In the genomic region with DNA sequence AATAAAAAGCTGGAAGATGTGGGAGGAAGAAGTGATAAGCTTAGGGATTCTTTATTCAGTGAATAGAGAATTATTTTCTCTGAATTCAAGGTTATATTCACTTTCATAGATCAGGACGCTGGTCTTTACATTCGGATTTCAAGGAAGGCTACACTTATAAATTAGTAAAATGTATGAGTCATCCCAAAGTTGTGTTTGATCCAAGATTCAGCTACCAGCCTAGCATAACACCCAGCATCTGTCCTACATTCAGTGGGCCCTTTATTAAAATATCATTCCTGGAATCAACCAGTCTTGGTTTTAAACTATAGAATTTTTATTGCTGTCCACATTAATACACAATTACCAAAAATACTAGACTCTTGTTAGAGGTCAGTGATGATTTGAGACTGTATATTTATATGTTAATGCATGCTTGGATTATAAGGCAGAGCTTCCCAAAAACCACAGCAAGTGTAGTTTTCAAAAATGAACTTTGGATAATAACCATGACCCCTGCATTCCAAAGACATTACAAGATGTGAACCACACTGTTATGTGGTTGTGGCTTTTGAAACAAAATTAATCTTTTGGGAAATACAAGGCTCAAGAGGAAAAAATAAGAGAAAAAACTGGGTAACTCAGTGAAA, we compare ENCODE assay signal across 19 cellular contexts.
DNase-seq lines count a peak whose midpoint lies in the region; ATAC-seq, FAIRE-seq and TF ChIP-seq lines count a peak whose summit lies in the region.
"Had no signal": no experiment of that assay in that cellular context is flagged by ENCODE, and none has a peak within 500 bp of the region (broad histone marks: within the 10 kb centered on the region; RNA-seq: fewer than 3 reads in every experiment).

No MANE protein-coding gene starts in this region.

- H3K36me3 Mint-ChIP-seq in MCF 10A (ENCODE audit: insufficient read depth, unreplicated experiment): peaks cover 7% of the 10 kb centered on the region

- TF ChIP-seq POLR2A in breast epithelium (IDR thresholded peaks at IDR 0.05) (no peak), tibial nerve (IDR thresholded peaks at IDR 0.05) (no peak)

- no TSS peak for BruUV-seq in MCF 10A (replicated peaks; lab: Mats Ljungman, UMichigan)

- WGBS in tibial nerve, 2 donors: 20 to 22% methylated on average over 2 of the region's 2 CpGs

- no peaks in the 10 kb centered on the region for H3K27me3 ChIP-seq in breast epithelium
- no peaks in the 10 kb centered on the region for H3K27me3 ChIP-seq in tibial nerve
- H3K27me3 ChIP-seq: esophagus muscularis mucosa, stomach had no signal

- H3K36me3 ChIP-seq in breast epithelium (no peaks in the 10 kb centered on the region), tibial nerve (no peaks in the 10 kb centered on the region)
- H3K36me3 ChIP-seq: esophagus muscularis mucosa, stomach had no signal

- no peak overlapping the region for H3K27ac ChIP-seq in breast epithelium
- H3K27ac ChIP-seq in tibial nerve: peak overlapping the region in 2 of 4 donors; percentile 4 to 70
- H3K27ac ChIP-seq: HL-60 had no signal

- intact Hi-C loops in MCF 10A (cut with micrococcal nuclease) (no loop called here), breast epithelium (cut with DNase I; ENCODE audit: low total_unique reads) (no loop called here)

- peak; percentile 67 for DNase-seq in MCF 10A (ENCODE audit: unreplicated experiment)
- DNase-seq in breast epithelium (ENCODE audit: low spot score in 2 of 2): no peak
- peak; percentile 64 for DNase-seq in amniotic epithelial cell (ENCODE audit: low read depth)
- peak; percentile 89 for DNase-seq in iris pigment epithelial cell (ENCODE audit: low read depth)
- peak; percentile 39 for DNase-seq in urothelium cell line (ENCODE audit: low spot score)
- DNase-seq in activated CD8-positive, alpha-beta memory T cell treated with anti-CD3 and anti-CD28 coated beads, Interleukin-2, amount 50 U/mL, for 4 hours: no peak
- DNase-seq in tibial nerve (ENCODE audit: low spot score in 2 of 2): no peak
- DNase-seq: 8988T; activated B cell treated with CpG ODN at 0.5 μM for 24 hours; activated T-cell treated with anti-CD3 and anti-CD28 coated beads, Interleukin-2, amount 50 U/mL, for 24 hours; NCI-H1092 treated with DMSO at 0.1 percent for 48 hours; NCI-H774; occipital lobe; stomach had no signal

- TF ChIP-seq CTCF in MCF 10A (IDR thresholded peaks at IDR 0.05; ENCODE audit: unreplicated experiment) (no peak), breast epithelium (IDR thresholded peaks at IDR 0.05) (no peak), tibial nerve (IDR thresholded peaks at IDR 0.05) (no peak)

- no peak for FAIRE-seq in urothelium cell line (lab: Jason Lieb, UNC)
- FAIRE-seq: GM18507, keratinocyte had no signal

- no peak for TF ChIP-seq EP300 in tibial nerve (IDR thresholded peaks at IDR 0.05)

- no peaks in the 10 kb centered on the region for H3K27me3 Mint-ChIP-seq in MCF 10A (ENCODE audit: insufficient read depth, unreplicated experiment)

- ATAC-seq in activated CD4-positive, CD25-positive, alpha-beta regulatory T cell treated with anti-CD3 and anti-CD28 coated beads, Interleukin-2, amount 50 U/mL, for 24 hours: no peak

- peaks cover 67% of the 10 kb centered on the region for H3K4me1 Mint-ChIP-seq in MCF 10A (ENCODE audit: insufficient read depth, unreplicated experiment)
- H3K4me1 Mint-ChIP-seq: activated B cell treated with CpG ODN at 0.5 μM for 24 hours had no signal

- H3K4me1 ChIP-seq in breast epithelium: no peaks in the 10 kb centered on the region
- H3K4me1 ChIP-seq in tibial nerve: peaks cover 0 to 46% (median 14%) of the 10 kb centered on the region in 4 donors

- H3K27ac Mint-ChIP-seq in MCF 10A (ENCODE audit: low read depth, unreplicated experiment): peak overlapping the region; percentile 84
- H3K27ac Mint-ChIP-seq: activated B cell treated with CpG ODN at 0.5 μM for 24 hours; activated T-cell treated with anti-CD3 and anti-CD28 coated beads, Interleukin-2, amount 50 U/mL, for 24 hours had no signal

- CTCF ChIA-PET in MCF 10A (lab: Yijun Ruan, JAX): interaction anchor here (0.5 to 0.8 kb wide), 2 partner anchors 137 to 197 kb away, joined by 3 to 5 read pairs; no protein-coding TSS in a partner anchor

- H3K9me3 Mint-ChIP-seq in MCF 10A (ENCODE audit: unreplicated experiment): no peaks in the 10 kb centered on the region
- H3K9me3 Mint-ChIP-seq: activated B cell treated with CpG ODN at 0.5 μM for 24 hours; activated T-cell treated with anti-CD3 and anti-CD28 coated beads, Interleukin-2, amount 50 U/mL, for 24 hours had no signal

- H3K4me3 ChIP-seq in breast epithelium: no peak overlapping the region
- no peak overlapping the region for H3K4me3 ChIP-seq in tibial nerve
- H3K4me3 ChIP-seq: esophagus muscularis mucosa, stomach had no signal

- POLR2A ChIA-PET in MCF 10A (lab: Yijun Ruan, JAX): interaction anchor here (1.9 kb wide), 1 partner anchor 10 kb away, joined by 17 read pairs; no protein-coding TSS in a partner anchor

- H3K4me3 Mint-ChIP-seq in MCF 10A (ENCODE audit: unreplicated experiment): no peak overlapping the region
- H3K4me3 Mint-ChIP-seq: activated B cell treated with CpG ODN at 0.5 μM for 24 hours; activated T-cell treated with anti-CD3 and anti-CD28 coated beads, Interleukin-2, amount 50 U/mL, for 24 hours had no signal

- no peaks in the 10 kb centered on the region for H3K9me3 ChIP-seq in breast epithelium
- no peaks in the 10 kb centered on the region for H3K9me3 ChIP-seq in tibial nerve
- H3K9me3 ChIP-seq: esophagus muscularis mucosa, stomach had no signal

Comparison
In these comparisons a context has a peak if more than half of its experiments do, and no peak if none do; other contexts are left out.
1. DNase-seq: peak in MCF 10A (single experiment), amniotic epithelial cell (single experiment), iris pigment epithelial cell (single experiment) and urothelium cell line (single experiment); none in breast epithelium (0 of 2), activated CD8-positive, alpha-beta memory T cell treated with anti-CD3 and anti-CD28 coated beads, Interleukin-2, amount 50 U/mL, for 4 hours (single experiment) and tibial nerve (0 of 2).